In genomic region chr10:71274901-71275796, GRCh38 we compare ENCODE assay signal across 22 cellular contexts. TPM values are rescaled to one million over a fixed set of nuclear protein-coding genes. Genes with fewer than 3 reads are reported as not detected.
DNase-seq lines count a peak whose midpoint lies in the region; ATAC-seq, FAIRE-seq and TF ChIP-seq lines count a peak whose summit lies in the region.
"Had no signal": no experiment of that assay in that cellular context is flagged by ENCODE, and none has a peak within 500 bp of the region (broad histone marks: within the 10 kb centered on the region; RNA-seq: fewer than 3 reads in every experiment).

No MANE protein-coding gene starts in this region.

- intact Hi-C loops in Right ventricle myocardium inferior (cut with DNase I) (no loop called here), cardiac septum (cut with DNase I) (loop anchor here (5.0 kb wide), 1 partner anchor 148 kb away; no protein-coding TSS in a partner anchor)

- no peak overlapping the region for H3K4me3 ChIP-seq in bronchial epithelial cell (ENCODE audit: low read depth, low read length)
- H3K4me3 ChIP-seq: neural progenitor cell, Peyer's patch had no signal

- H3K27me3 ChIP-seq in bronchial epithelial cell (ENCODE audit: control insufficient read depth, insufficient read depth, low read length) = no peaks in the 10 kb centered on the region
- H3K27me3 ChIP-seq: neural progenitor cell, Peyer's patch had no signal

- no peak for ATAC-seq in Right ventricle myocardium inferior
- no peak for ATAC-seq in HG03039 (IDR thresholded peaks at IDR 0.05; ENCODE audit: unreplicated experiment)
- ATAC-seq: SK-N-SH treated with all-trans-retinoic acid at 6 μM for 48 hours had no signal

- TF ChIP-seq CTCF in bronchial epithelial cell (IDR thresholded peaks at IDR 0.05; ENCODE audit: insufficient read depth, low read length, severe bottlenecking) = no peak

- H3K36me3 ChIP-seq in bronchial epithelial cell (ENCODE audit: control insufficient read depth, insufficient read depth, low read length) = peaks cover 6% of the 10 kb centered on the region
- H3K36me3 ChIP-seq: neural progenitor cell, Peyer's patch had no signal

- peak; percentile 88 for FAIRE-seq in bronchial epithelial cell (lab: Jason Lieb, UNC)
- FAIRE-seq: A204.1, H54, TTC549 had no signal

- DNase-seq in Right ventricle myocardium inferior (ENCODE audit: missing footprints) = peak; percentile 56
- DNase-seq in cardiac septum (ENCODE audit: low spot score) = no peak
- DNase-seq in NCI-H69 (lab: John Stamatoyannopoulos, UW) = peak; percentile 3
- no peak for DNase-seq in bronchial epithelial cell (ENCODE audit: low read depth)
- peak; percentile 65 for DNase-seq in smooth muscle cell of the brain vasculature (ENCODE audit: low read depth, low spot score)
- DNase-seq in NCI-H1092 (lab: John Stamatoyannopoulos, UW) = no peak
- no peak for DNase-seq in NCI-H774 (lab: John Stamatoyannopoulos, UW)
- DNase-seq: activated CD4-positive, alpha-beta T cell treated with anti-CD3 and anti-CD28 coated beads, Interleukin-2, amount 50 U/mL, for 1 hour; activated naive CD4-positive, alpha-beta T cell; anterior cingulate cortex; cortex of kidney; foreskin melanocyte; NCI-H1417 treated with DMSO at 0.1 percent for 48 hours; NCI-H2171; NCI-H82; Peyer's patch had no signal

RNA-seq across cellular contexts. Expression of gene SLC29A3, which starts 43.9 kb away (rescaled TPM):
- total RNA-seq in Right ventricle myocardium inferior (1.8 TPM), cardiac septum (1.6 TPM), bronchial epithelial cell (0.53 and 0.77 TPM in 2 replicates)

Comparison
In these comparisons a context has a peak if more than half of its experiments do, and no peak if none do; other contexts are left out.
1. DNase-seq: peak in Right ventricle myocardium inferior (single experiment), NCI-H69 (single experiment) and smooth muscle cell of the brain vasculature (single experiment); none in cardiac septum (single experiment), bronchial epithelial cell (single experiment), NCI-H1092 (single experiment) and NCI-H774 (single experiment).